ENCODE assay signal across 8 cellular contexts in genomic region chr20:651713-652610, GRCh38. TPM values are rescaled to one million over a fixed set of nuclear protein-coding genes. Genes with fewer than 3 reads are reported as not detected.
DNase-seq lines count a peak whose midpoint lies in the region; ATAC-seq and TF ChIP-seq lines count a peak whose summit lies in the region.

No MANE protein-coding gene starts in this region.

- no peaks in the 10 kb centered on the region for H3K9me3 Mint-ChIP-seq in activated CD8-positive, alpha-beta memory T cell treated with anti-CD3 and anti-CD28 coated beads, Interleukin-2, amount 10 ng/mL, durations not matched to agents 7 days and 5 days (ENCODE audit: low read depth)
- no peaks in the 10 kb centered on the region for H3K9me3 Mint-ChIP-seq in activated naive CD4-positive, alpha-beta T cell treated with anti-CD3 and anti-CD28 coated beads, Interleukin-2, amount 50 U/mL, for 72 hours
- no peaks in the 10 kb centered on the region for H3K9me3 Mint-ChIP-seq in immature natural killer cell

- TF ChIP-seq POLR2A in stomach (IDR thresholded peaks at IDR 0.05): no peak

- peaks cover 16 to 32% (median 28%) of the 10 kb centered on the region in 4 donors for H3K4me1 ChIP-seq in stomach

- in situ Hi-C loops in GM13977 (cut with MboI; ENCODE audit: low pct_unique_long_range_greater_than_20kb, low sequenced_read_pairs, unreplicated experiment): no loop called here

- H3K27me3 Mint-ChIP-seq in activated CD8-positive, alpha-beta memory T cell treated with anti-CD3 and anti-CD28 coated beads, Interleukin-2, amount 10 ng/mL, durations not matched to agents 7 days and 5 days: peaks cover 7% of the 10 kb centered on the region
- peaks cover 3 to 4% (median 4%) of the 10 kb centered on the region in 3 donors for H3K27me3 Mint-ChIP-seq in immature natural killer cell (ENCODE audit: low read depth in 3 of 3)

- ATAC-seq in activated CD8-positive, alpha-beta memory T cell treated with anti-CD3 and anti-CD28 coated beads, Interleukin-2, amount 10 ng/mL, durations not matched to agents 7 days and 5 days: peak; percentile 6
- peak in 1 of 2 donors; percentile 27 for ATAC-seq in activated naive CD4-positive, alpha-beta T cell treated with anti-CD3 and anti-CD28 coated beads, Interleukin-2, amount 50 U/mL, for 72 hours
- ATAC-seq in HG02588 (IDR thresholded peaks at IDR 0.05; ENCODE audit: unreplicated experiment): no peak
- ATAC-seq in HG02798 (IDR thresholded peaks at IDR 0.05; ENCODE audit: poor library complexity, unreplicated experiment): no peak

- no peak for TF ChIP-seq CTCF in stomach (IDR thresholded peaks at IDR 0.05)
- TF ChIP-seq CTCF in GM13977 (IDR thresholded peaks at IDR 0.05; ENCODE audit: extremely low read depth, insufficient read depth, missing control alignments): no peak

- H3K27me3 ChIP-seq in stomach: no peaks in the 10 kb centered on the region

- H3K27ac Mint-ChIP-seq in activated CD8-positive, alpha-beta memory T cell treated with anti-CD3 and anti-CD28 coated beads, Interleukin-2, amount 10 ng/mL, durations not matched to agents 7 days and 5 days: peak overlapping the region; percentile 85
- H3K27ac Mint-ChIP-seq in activated naive CD4-positive, alpha-beta T cell treated with anti-CD3 and anti-CD28 coated beads, Interleukin-2, amount 50 U/mL, for 72 hours: peak overlapping the region; percentile 58 to 76
- H3K27ac Mint-ChIP-seq in immature natural killer cell: peak overlapping the region; percentile 64 to 92 (median 84)

- peak overlapping the region; percentile 82 for H3K4me3 Mint-ChIP-seq in activated CD8-positive, alpha-beta memory T cell treated with anti-CD3 and anti-CD28 coated beads, Interleukin-2, amount 10 ng/mL, durations not matched to agents 7 days and 5 days
- peak overlapping the region; percentile 80 to 91 (median 83) for H3K4me3 Mint-ChIP-seq in immature natural killer cell

- no peak for TF ChIP-seq EP300 in stomach (IDR thresholded peaks at IDR 0.05)

- 45 to 50% (median 48%) methylated on average over 20 of the region's 20 CpGs for WGBS in stomach, 5 donors

- peaks cover 32 to 45% (median 42%) of the 10 kb centered on the region in 4 donors for H3K36me3 ChIP-seq in stomach

- peak overlapping the region; percentile 74 to 93 (median 80) for H3K4me3 ChIP-seq in stomach

- H3K27ac ChIP-seq in stomach: peak overlapping the region; percentile 85 to 91 (median 88)

- CTCF ChIA-PET in activated CD8-positive, alpha-beta memory T cell treated with anti-CD3 and anti-CD28 coated beads, Interleukin-2, amount 10 ng/mL, durations not matched to agents 7 days and 5 days (lab: Charles Lee): interaction anchor here (1.2 to 2.1 kb wide), 3 partner anchors 12 to 89 kb away, joined by 3 to 6 read pairs (median 5); no protein-coding TSS in a partner anchor

- peak; percentile 43 for DNase-seq in activated CD8-positive, alpha-beta memory T cell treated with anti-CD3 and anti-CD28 coated beads, Interleukin-2, amount 10 ng/mL, durations not matched to agents 7 days and 5 days
- no peak for DNase-seq in activated CD8-positive, alpha-beta memory T cell treated with anti-CD3 and anti-CD28 coated beads for 24 hours
- DNase-seq in activated naive CD4-positive, alpha-beta T cell treated with anti-CD3 and anti-CD28 coated beads, Interleukin-2, amount 50 U/mL, for 72 hours (ENCODE audit: low spot score in 2 of 2): no peak
- DNase-seq in immature natural killer cell: no peak
- no peak for DNase-seq in stomach
- no peak for DNase-seq in GM13977 (ENCODE audit: low spot score)

- peaks cover 0 to 3% (median 0%) of the 10 kb centered on the region in 4 donors for H3K9me3 ChIP-seq in stomach

- H3K4me1 Mint-ChIP-seq in activated CD8-positive, alpha-beta memory T cell treated with anti-CD3 and anti-CD28 coated beads, Interleukin-2, amount 10 ng/mL, durations not matched to agents 7 days and 5 days: peaks cover 26% of the 10 kb centered on the region
- H3K4me1 Mint-ChIP-seq in immature natural killer cell: peaks cover 30 to 51% of the 10 kb centered on the region in 2 donors

- H3K36me3 Mint-ChIP-seq in activated CD8-positive, alpha-beta memory T cell treated with anti-CD3 and anti-CD28 coated beads, Interleukin-2, amount 10 ng/mL, durations not matched to agents 7 days and 5 days: peaks cover 26% of the 10 kb centered on the region
- peaks cover 11 to 17% of the 10 kb centered on the region in 2 donors for H3K36me3 Mint-ChIP-seq in activated naive CD4-positive, alpha-beta T cell treated with anti-CD3 and anti-CD28 coated beads, Interleukin-2, amount 50 U/mL, for 72 hours
- peaks cover 5 to 15% (median 13%) of the 10 kb centered on the region in 3 donors for H3K36me3 Mint-ChIP-seq in immature natural killer cell

- intact Hi-C loops in stomach (cut with DNase I; ENCODE audit: low total_unique reads): no loop called here

RNA-seq across cellular contexts. Expression of gene SRXN1, which starts 1.0 kb away (rescaled TPM):
- total RNA-seq in activated CD8-positive, alpha-beta memory T cell treated with anti-CD3 and anti-CD28 coated beads, Interleukin-2, amount 10 ng/mL, durations not matched to agents 7 days and 5 days: 10 to 100 TPM; 17.7 to 20.0 TPM
- 10 to 100 TPM in 1 of 2 donors, 1 to 10 TPM in 1; 8.7 to 12.7 TPM for total RNA-seq in activated naive CD4-positive, alpha-beta T cell treated with anti-CD3 and anti-CD28 coated beads, Interleukin-2, amount 50 U/mL, for 72 hours
- 10 to 100 TPM; 23.1 to 44.6 (median 31.0) TPM for polyA plus RNA-seq in immature natural killer cell
- 10 to 100 TPM in 4 of 5 donors, 1 to 10 TPM in 1; 6.4 to 40.1 (median 18.4) TPM for total RNA-seq in stomach
- polyA plus RNA-seq in stomach: 10 to 100 TPM; 17.2 to 35.1 (median 32.1) TPM

RNA-seq across cellular contexts. Expression of gene SCRT2, which starts 23.6 kb away (rescaled TPM):
- total RNA-seq in activated CD8-positive, alpha-beta memory T cell treated with anti-CD3 and anti-CD28 coated beads, Interleukin-2, amount 10 ng/mL, durations not matched to agents 7 days and 5 days: not detected
- not detected for total RNA-seq in activated naive CD4-positive, alpha-beta T cell treated with anti-CD3 and anti-CD28 coated beads, Interleukin-2, amount 50 U/mL, for 72 hours
- polyA plus RNA-seq in immature natural killer cell: not detected
- total RNA-seq in stomach: not detected
- not detected for polyA plus RNA-seq in stomach

RNA-seq across cellular contexts. Expression of gene TCF15, which starts 41.9 kb away (rescaled TPM):
- not detected for total RNA-seq in activated CD8-positive, alpha-beta memory T cell treated with anti-CD3 and anti-CD28 coated beads, Interleukin-2, amount 10 ng/mL, durations not matched to agents 7 days and 5 days
- under 1 TPM in 1 of 2 donors, not detected in 1; 0.41 TPM for total RNA-seq in activated naive CD4-positive, alpha-beta T cell treated with anti-CD3 and anti-CD28 coated beads, Interleukin-2, amount 50 U/mL, for 72 hours
- not detected for polyA plus RNA-seq in immature natural killer cell
- under 1 TPM in 1 of 5 donors, not detected in 4; 0.43 TPM for total RNA-seq in stomach
- polyA plus RNA-seq in stomach: under 1 TPM in 2 of 3 donors, not detected in 1; 0.25 to 0.33 TPM
